ENCODE assay signal across 10 cellular contexts in genomic region chr16:27408602-27409031, GRCh38. TPM values are rescaled to one million over a fixed set of nuclear protein-coding genes. Genes with fewer than 3 reads are reported as not detected.
DNase-seq lines count a peak whose midpoint lies in the region; ATAC-seq lines count a peak whose summit lies in the region.
"Had no signal": no experiment of that assay in that cellular context is flagged by ENCODE, and none has a peak within 500 bp of the region (broad histone marks: within the 10 kb centered on the region; RNA-seq: fewer than 3 reads in every experiment).

No MANE protein-coding gene starts in this region.

- H3K27ac Mint-ChIP-seq in activated CD4-positive, alpha-beta memory T cell treated with anti-CD3 and anti-CD28 coated beads for 36 hours: peak overlapping the region; percentile 96
- peak overlapping the region; percentile 87 to 100 (median 94) for H3K27ac Mint-ChIP-seq in naive thymus-derived CD8-positive, alpha-beta T cell

- H3K36me3 Mint-ChIP-seq in activated CD4-positive, alpha-beta memory T cell treated with anti-CD3 and anti-CD28 coated beads for 36 hours: peaks cover 81% of the 10 kb centered on the region
- peaks cover 12 to 43% (median 40%) of the 10 kb centered on the region in 3 donors for H3K36me3 Mint-ChIP-seq in naive thymus-derived CD8-positive, alpha-beta T cell

- intact Hi-C loops in activated CD4-positive, alpha-beta memory T cell treated with anti-CD3 and anti-CD28 coated beads for 36 hours (cut with micrococcal nuclease): loop anchor here (1.0 to 5.0 kb wide), 4 partner anchors 9 to 205 kb away; partner anchors contain the start of gene KDM8

- H3K9me3 Mint-ChIP-seq in activated CD4-positive, alpha-beta memory T cell treated with anti-CD3 and anti-CD28 coated beads for 36 hours: peaks cover 9% of the 10 kb centered on the region
- peaks cover 0 to 14% (median 3%) of the 10 kb centered on the region in 9 donors for H3K9me3 Mint-ChIP-seq in naive thymus-derived CD8-positive, alpha-beta T cell

- ATAC-seq in GM19372 (IDR thresholded peaks at IDR 0.05; ENCODE audit: low read depth, unreplicated experiment): peak; percentile 7
- no peak for ATAC-seq in naive thymus-derived CD8-positive, alpha-beta T cell
- ATAC-seq in HG03571 (IDR thresholded peaks at IDR 0.05; ENCODE audit: unreplicated experiment): no peak

- CTCF ChIA-PET in activated CD4-positive, alpha-beta memory T cell treated with anti-CD3 and anti-CD28 coated beads for 36 hours (lab: Charles Lee): interaction anchor here (0.6 to 8.5 kb wide), 4 partner anchors 34 to 185 kb away, joined by 3 to 75 read pairs (median 9); no protein-coding TSS in a partner anchor

- H3K4me3 Mint-ChIP-seq in activated CD4-positive, alpha-beta memory T cell treated with anti-CD3 and anti-CD28 coated beads for 36 hours: peak overlapping the region; percentile 100
- peak overlapping the region in 9 of 10 donors; percentile 22 to 99 (median 81) for H3K4me3 Mint-ChIP-seq in naive thymus-derived CD8-positive, alpha-beta T cell

- peaks cover 76% of the 10 kb centered on the region for H3K4me1 Mint-ChIP-seq in activated CD4-positive, alpha-beta memory T cell treated with anti-CD3 and anti-CD28 coated beads for 36 hours (ENCODE audit: low read depth)
- peaks cover 44 to 94% (median 82%) of the 10 kb centered on the region in 4 donors for H3K4me1 Mint-ChIP-seq in naive thymus-derived CD8-positive, alpha-beta T cell

- DNase-seq in NCI-H1105 treated with DMSO at 0.1 percent for 48 hours (lab: John Stamatoyannopoulos, UW): peak; percentile 19
- no peak for DNase-seq in NCI-H1105 (lab: John Stamatoyannopoulos, UW)
- peak; percentile 45 for DNase-seq in activated CD4-positive, alpha-beta memory T cell treated with anti-CD3 and anti-CD28 coated beads for 36 hours
- DNase-seq in naive thymus-derived CD8-positive, alpha-beta T cell: no peak
- no peak for DNase-seq in LoVo (ENCODE audit: low spot score)
- no peak for DNase-seq in NK-92 (lab: John Stamatoyannopoulos, UW; ENCODE audit: unreplicated experiment)
- DNase-seq: 8988T, heart left ventricle had no signal

- H3K27me3 Mint-ChIP-seq in activated CD4-positive, alpha-beta memory T cell treated with anti-CD3 and anti-CD28 coated beads for 36 hours: no peaks in the 10 kb centered on the region
- H3K27me3 Mint-ChIP-seq in naive thymus-derived CD8-positive, alpha-beta T cell: no peaks in the 10 kb centered on the region

- POLR2A ChIA-PET in activated CD4-positive, alpha-beta memory T cell treated with anti-CD3 and anti-CD28 coated beads for 36 hours (lab: Charles Lee): interaction anchor here (1.0 to 3.3 kb wide), 7 partner anchors 8 to 205 kb away, joined by 3 to 27 read pairs (median 10); no protein-coding TSS in a partner anchor
- POLR2A ChIA-PET in naive thymus-derived CD8-positive, alpha-beta T cell (lab: Charles Lee): interaction anchor here (1.4 to 9.3 kb wide), 5 partner anchors 20 to 205 kb away, joined by 5 to 167 read pairs (median 35); partner anchors contain the start of gene KDM8

RNA-seq across cellular contexts. Expression of gene IL21R, which starts 6.6 kb away (rescaled TPM):
- total RNA-seq in activated CD4-positive, alpha-beta memory T cell treated with anti-CD3 and anti-CD28 coated beads for 36 hours: 10 to 100 TPM; 55.0 to 55.9 TPM
- total RNA-seq in naive thymus-derived CD8-positive, alpha-beta T cell: 10 to 100 TPM; 29.3 to 29.4 TPM
- 10 to 100 TPM; 26.5 to 47.1 (median 33.9) TPM for polyA plus RNA-seq in naive thymus-derived CD8-positive, alpha-beta T cell

Comparison
In these comparisons a context has a peak if more than half of its experiments do, and no peak if none do; other contexts are left out.
1. DNase-seq: peak in NCI-H1105 treated with DMSO at 0.1 percent for 48 hours (single experiment) and activated CD4-positive, alpha-beta memory T cell treated with anti-CD3 and anti-CD28 coated beads for 36 hours (single experiment); none in NCI-H1105 (single experiment), naive thymus-derived CD8-positive, alpha-beta T cell (0 of 10), LoVo (single experiment) and NK-92 (single experiment).